ENCODE assay signal across 1 cellular context in genomic region chr11:34830648-34831047, GRCh38.
TF ChIP-seq lines count a peak whose summit lies in the region.

No MANE protein-coding gene starts in this region.

TF ChIP-seq in IMR-90, 13 proteins besides CTCF, POLR2A, EP300 and RAD21:
- TF ChIP-seq ELK1 (IDR thresholded peaks at IDR 0.05; ENCODE audit: borderline replicate concordance, low read depth, low read length): no peak
- TF ChIP-seq NFE2L2 (IDR thresholded peaks at IDR 0.05; ENCODE audit: low read depth, low read length): no peak
- TF ChIP-seq CEBPB (IDR thresholded peaks at IDR 0.05; ENCODE audit: low read depth, low read length): no peak
- no peak for TF ChIP-seq RCOR1 (IDR thresholded peaks at IDR 0.05; ENCODE audit: insufficient replicate concordance, low read length)
- TF ChIP-seq MAFK (IDR thresholded peaks at IDR 0.05; ENCODE audit: low read depth, low read length): no peak
- TF ChIP-seq MXI1 (IDR thresholded peaks at IDR 0.05; ENCODE audit: borderline replicate concordance, low read depth, low read length): no peak
- TF ChIP-seq MAZ (IDR thresholded peaks at IDR 0.05; ENCODE audit: borderline replicate concordance, low read depth, low read length): no peak
